Comparison of ENCODE assay signal across 8 cellular contexts in genomic region chr15:97940993-97941392, GRCh38.
"Had no signal": no experiment of that assay in that cellular context is flagged by ENCODE, and none has a peak within 500 bp of the region (broad histone marks: within the 10 kb centered on the region; RNA-seq: fewer than 3 reads in every experiment).

No MANE protein-coding gene starts in this region.

- H3K4me3 ChIP-seq: GM23248, HAP-1, K562 had no signal

- ATAC-seq: HCT116, K562 had no signal

- H2AFZ ChIP-seq: GM23248 had no signal

- H3K36me3 ChIP-seq: HAP-1 had no signal

- H3K9ac ChIP-seq: GM23248 had no signal

- H3K27ac ChIP-seq: GM23248 had no signal

- H3K9me3 ChIP-seq: HAP-1 had no signal

- DNase-seq: GM23248, GOT3, H7, KG1 had no signal

- FAIRE-seq: HTR-8/SVneo had no signal

- H3K4me1 ChIP-seq: HAP-1 had no signal
